ENCODE assay signal across 12 cellular contexts in genomic region chr1:223825767-223826461, GRCh38. TPM values are rescaled to one million over a fixed set of nuclear protein-coding genes. Genes with fewer than 3 reads are reported as not detected.
A peak's percentile ranks its signal among the peaks of the same experiment; 100 is the strongest.
DNase-seq lines count a peak whose midpoint lies in the region; ATAC-seq, FAIRE-seq and TF ChIP-seq lines count a peak whose summit lies in the region.
"Had no signal": no experiment of that assay in that cellular context is flagged by ENCODE, and none has a peak within 500 bp of the region (broad histone marks: within the 10 kb centered on the region; RNA-seq: fewer than 3 reads in every experiment).

No MANE protein-coding gene starts in this region.

- no peak for TF ChIP-seq POLR2A in GM18505 (IDR thresholded peaks at IDR 0.05; ENCODE audit: borderline replicate concordance, extremely low read depth, insufficient read depth, insufficient read length)

- DNase-seq in activated naive CD8-positive, alpha-beta T cell treated with anti-CD3 and anti-CD28 coated beads, Interleukin-2, amount 10 ng/mL, durations not matched to agents 7 days and 5 days: no peak
- DNase-seq in activated naive CD8-positive, alpha-beta T cell treated with anti-CD3 and anti-CD28 coated beads for 36 hours: no peak
- DNase-seq in SIG-M5 treated with dmso at 0.1 percent for 504 hours (lab: John Stamatoyannopoulos, UW; ENCODE audit: unreplicated experiment) (peak; percentile 99), left cardiac atrium (no peak), type B pancreatic cell (ENCODE audit: extremely low spot score, unreplicated experiment) (no peak), RCC 7860 (ENCODE audit: low spot score) (no peak), activated gamma-delta T cell (lab: John Stamatoyannopoulos, UW) (no peak)
- DNase-seq: activated effector memory CD4-positive, alpha-beta T cell treated with anti-CD3 and anti-CD28 coated beads, Interleukin-2, amount 50 U/mL, for 16 hours; cerebellar nuclear complex; MG63; WERI-Rb-1 had no signal

- FAIRE-seq in RCC 7860 (lab: Jason Lieb, UNC): no peak

- POLR2A ChIA-PET in activated naive CD8-positive, alpha-beta T cell treated with anti-CD3 and anti-CD28 coated beads, Interleukin-2, amount 10 ng/mL, durations not matched to agents 7 days and 5 days (lab: Charles Lee): interaction anchor here (1.0 kb wide), 1 partner anchor 20 kb away, joined by 4 read pairs; the partner anchor contains the start of gene TP53BP2

- H3K36me3 Mint-ChIP-seq in activated naive CD8-positive, alpha-beta T cell treated with anti-CD3 and anti-CD28 coated beads, Interleukin-2, amount 10 ng/mL, durations not matched to agents 7 days and 5 days: peaks cover 4% of the 10 kb centered on the region
- peaks cover 16% of the 10 kb centered on the region for H3K36me3 Mint-ChIP-seq in activated naive CD8-positive, alpha-beta T cell treated with anti-CD3 and anti-CD28 coated beads for 36 hours
- H3K36me3 Mint-ChIP-seq in type B pancreatic cell: peaks cover 6% of the 10 kb centered on the region

- intact Hi-C loops in left cardiac atrium (cut with DNase I): no loop called here

- no peaks in the 10 kb centered on the region for H3K27me3 Mint-ChIP-seq in activated naive CD8-positive, alpha-beta T cell treated with anti-CD3 and anti-CD28 coated beads, Interleukin-2, amount 10 ng/mL, durations not matched to agents 7 days and 5 days
- H3K27me3 Mint-ChIP-seq in activated naive CD8-positive, alpha-beta T cell treated with anti-CD3 and anti-CD28 coated beads for 36 hours: no peaks in the 10 kb centered on the region
- H3K27me3 Mint-ChIP-seq in type B pancreatic cell: no peaks in the 10 kb centered on the region

- H3K27ac Mint-ChIP-seq in activated naive CD8-positive, alpha-beta T cell treated with anti-CD3 and anti-CD28 coated beads, Interleukin-2, amount 10 ng/mL, durations not matched to agents 7 days and 5 days: peak overlapping the region; percentile 33
- H3K27ac Mint-ChIP-seq in activated naive CD8-positive, alpha-beta T cell treated with anti-CD3 and anti-CD28 coated beads for 36 hours: no peak overlapping the region
- H3K27ac Mint-ChIP-seq in type B pancreatic cell: peak overlapping the region; percentile 24

- TF ChIP-seq CTCF in type B pancreatic cell (conservative IDR thresholded peaks at IDR 0.05): no peak

- H3K4me3 Mint-ChIP-seq in activated naive CD8-positive, alpha-beta T cell treated with anti-CD3 and anti-CD28 coated beads, Interleukin-2, amount 10 ng/mL, durations not matched to agents 7 days and 5 days: peak overlapping the region; percentile 59
- no peak overlapping the region for H3K4me3 Mint-ChIP-seq in activated naive CD8-positive, alpha-beta T cell treated with anti-CD3 and anti-CD28 coated beads for 36 hours
- H3K4me3 Mint-ChIP-seq in type B pancreatic cell: no peak overlapping the region

- H3K9me3 Mint-ChIP-seq in activated naive CD8-positive, alpha-beta T cell treated with anti-CD3 and anti-CD28 coated beads, Interleukin-2, amount 10 ng/mL, durations not matched to agents 7 days and 5 days: no peaks in the 10 kb centered on the region
- no peaks in the 10 kb centered on the region for H3K9me3 Mint-ChIP-seq in activated naive CD8-positive, alpha-beta T cell treated with anti-CD3 and anti-CD28 coated beads for 36 hours
- H3K9me3 Mint-ChIP-seq in type B pancreatic cell: no peaks in the 10 kb centered on the region

- ATAC-seq in activated naive CD8-positive, alpha-beta T cell treated with anti-CD3 and anti-CD28 coated beads, Interleukin-2, amount 10 ng/mL, durations not matched to agents 7 days and 5 days (ENCODE audit: low read depth): peak; percentile 75
- peak; percentile 30 to 41 for ATAC-seq in left cardiac atrium
- no peak for ATAC-seq in GM18505 (IDR thresholded peaks at IDR 0.05; ENCODE audit: unreplicated experiment)

- peaks cover 27% of the 10 kb centered on the region for H3K4me1 Mint-ChIP-seq in activated naive CD8-positive, alpha-beta T cell treated with anti-CD3 and anti-CD28 coated beads, Interleukin-2, amount 10 ng/mL, durations not matched to agents 7 days and 5 days
- H3K4me1 Mint-ChIP-seq in activated naive CD8-positive, alpha-beta T cell treated with anti-CD3 and anti-CD28 coated beads for 36 hours: peaks cover 60% of the 10 kb centered on the region
- peaks cover 42% of the 10 kb centered on the region for H3K4me1 Mint-ChIP-seq in type B pancreatic cell (ENCODE audit: unreplicated experiment)

RNA-seq across cellular contexts. Expression of gene TP53BP2, which starts 19.8 kb away (rescaled TPM):
- 10 to 100 TPM; 35.4 to 37.2 TPM for total RNA-seq in activated naive CD8-positive, alpha-beta T cell treated with anti-CD3 and anti-CD28 coated beads, Interleukin-2, amount 10 ng/mL, durations not matched to agents 7 days and 5 days
- 10 to 100 TPM; 34.7 to 35.2 TPM for total RNA-seq in activated naive CD8-positive, alpha-beta T cell treated with anti-CD3 and anti-CD28 coated beads for 36 hours
- 10 to 100 TPM; 24.0 to 26.9 TPM for total RNA-seq in left cardiac atrium
- 51.3 and 67.2 TPM in 2 replicates for total RNA-seq in type B pancreatic cell (ENCODE audit: low replicate concordance)
